ENCODE assay signal across 14 cellular contexts in genomic region chr5:122076023-122076422, GRCh38. TPM values are rescaled to one million over a fixed set of nuclear protein-coding genes. Genes with fewer than 3 reads are reported as not detected.
DNase-seq lines count a peak whose midpoint lies in the region; ATAC-seq, FAIRE-seq and TF ChIP-seq lines count a peak whose summit lies in the region.
"Had no signal": no experiment of that assay in that cellular context is flagged by ENCODE, and none has a peak within 500 bp of the region (broad histone marks: within the 10 kb centered on the region; RNA-seq: fewer than 3 reads in every experiment).

No MANE protein-coding gene starts in this region.

- H3K9me3 Mint-ChIP-seq in neural crest cell, result no peaks in the 10 kb centered on the region
- H3K9me3 Mint-ChIP-seq: CD8-positive, alpha-beta T cell; dendritic cell treated with granulocyte-macrophage colony-stimulating factor and Interleukin-4, amounts not matched to agents 40 ng/mL and 50 ng/mL, for 4 days; T-helper 1 cell treated with Interleukin-12 subunit alpha and Interleukin-12 subunit beta and Interleukin-4 antibody, amounts not matched to agents 30 μg/mL and 1 μg/mL, for 36 hours had no signal

- H3K9me1 ChIP-seq in endothelial cell of umbilical vein (replicated peaks; ENCODE audit: control insufficient read depth, extremely low read depth, insufficient read depth, low read length), result no peaks in the 10 kb centered on the region

- BruUV-seq in endothelial cell of umbilical vein (replicated peaks; lab: Mats Ljungman, UMichigan), result no TSS peak

- H3K4me1 ChIP-seq in endothelial cell of umbilical vein (ENCODE audit: control insufficient read depth, extremely low read depth, insufficient read depth, low read length) (peaks cover 40% of the 10 kb centered on the region), esophagus squamous epithelium (peaks cover 0 to 36% (median 6%) of the 10 kb centered on the region in 3 donors)

- H3K27ac ChIP-seq in endothelial cell of umbilical vein (ENCODE audit: insufficient read depth, low read depth, low read length) (peak overlapping the region; percentile 48), esophagus squamous epithelium (peak overlapping the region in 2 of 4 donors; percentile 42 to 80)

- H3K36me3 ChIP-seq in endothelial cell of umbilical vein (ENCODE audit: control insufficient read depth in 2 of 2, extremely low read depth in 1 of 2, insufficient read depth in 2 of 2, low read length in 2 of 2) (peaks cover 2 to 8% of the 10 kb centered on the region in 2 experiments), esophagus squamous epithelium (peaks cover 0 to 17% (median 0%) of the 10 kb centered on the region in 3 donors)

- H3K27me3 Mint-ChIP-seq in neural crest cell (ENCODE audit: low read depth), result peaks cover 42% of the 10 kb centered on the region

- DNase-seq in AG08396 (ENCODE audit: low spot score) (peak; percentile 27), M059J (ENCODE audit: low read depth) (peak; percentile 34), endothelial cell of umbilical vein (ENCODE audit: low read depth, low spot score) (peak; percentile 66), neural crest cell (ENCODE audit: low read depth, low spot score) (no peak), left colon (no peak), esophagus squamous epithelium (lab: John Stamatoyannopoulos, UW) (no peak), NCI-H82 (lab: John Stamatoyannopoulos, UW) (no peak), T-helper 1 cell (no peak)

- TF ChIP-seq CTCF in endothelial cell of umbilical vein (IDR thresholded peaks at IDR 0.05; ENCODE audit: extremely low read depth in 1 of 2, insufficient read depth in 1 of 2, low read depth in 1 of 2, low read length in 2 of 2) (peak in 1 of 2 donors; percentile 4), neural crest cell (conservative IDR thresholded peaks at IDR 0.05) (no peak), esophagus squamous epithelium (IDR thresholded peaks at IDR 0.05) (no peak)

- WGBS in esophagus squamous epithelium, 2 donors, result 13 to 14% methylated on average over 1 of the region's 1 CpG

- H3K4me1 Mint-ChIP-seq in neural crest cell, result peaks cover 23% of the 10 kb centered on the region

- H3K9me3 ChIP-seq in endothelial cell of umbilical vein (replicated peaks; ENCODE audit: control insufficient read depth, insufficient read depth, low read length), result no peaks in the 10 kb centered on the region
- H3K9me3 ChIP-seq in esophagus squamous epithelium, result no peaks in the 10 kb centered on the region

- no peaks in the 10 kb centered on the region for H4K20me1 ChIP-seq in endothelial cell of umbilical vein (replicated peaks; ENCODE audit: control insufficient read depth, extremely low read depth, insufficient read depth, low read length)

- peak overlapping the region; percentile 1 to 68 (median 67) for H3K4me3 ChIP-seq in endothelial cell of umbilical vein (replicated peaks in 1 of 3; ENCODE audit: insufficient read depth in 1 of 3, low read depth in 1 of 3, low read length in 3 of 3)
- peak overlapping the region in 2 of 4 donors; percentile 57 to 74 for H3K4me3 ChIP-seq in esophagus squamous epithelium

- FAIRE-seq in endothelial cell of umbilical vein (lab: Jason Lieb, UNC), result peak; percentile 64
- FAIRE-seq: GM12878, islet of Langerhans, small intestine had no signal

- H2AFZ ChIP-seq in endothelial cell of umbilical vein (ENCODE audit: low read depth, low read length), result no peak overlapping the region

- no peak for ATAC-seq in left colon
- ATAC-seq: CD8-positive, alpha-beta T cell had no signal

- intact Hi-C loops in endothelial cell of umbilical vein (cut with micrococcal nuclease), result loop anchor here (1.0 to 10.0 kb wide), 11 partner anchors 25 to 1611 kb away; partner anchors contain the start of genes PRR16 and SNCAIP
- intact Hi-C loops in left colon (cut with DNase I, micrococcal nuclease), result loop anchor here in 1 of 2 donors (5.0 kb wide), 1 partner anchor 109 kb away; no protein-coding TSS in a partner anchor
- intact Hi-C loops in esophagus squamous epithelium (cut with DNase I), result no loop called here

- no peaks in the 10 kb centered on the region for H3K36me3 Mint-ChIP-seq in neural crest cell (ENCODE audit: low read depth)
- H3K36me3 Mint-ChIP-seq: CD8-positive, alpha-beta T cell had no signal

- dilution Hi-C loops in endothelial cell of umbilical vein (cut with MboI; ENCODE audit: extremely low pct_ligation_motif_present, low sequenced_read_pairs), result loop anchor here (25.0 kb wide), 1 partner anchor 111 kb away; no protein-coding TSS in a partner anchor

- no peaks in the 10 kb centered on the region for H3K27me3 ChIP-seq in endothelial cell of umbilical vein (ENCODE audit: control insufficient read depth in 2 of 2, insufficient read depth in 2 of 2, low read length in 2 of 2)
- H3K27me3 ChIP-seq in esophagus squamous epithelium, result peaks cover 0 to 20% (median 0%) of the 10 kb centered on the region in 4 donors

- peak overlapping the region; percentile 91 for H3K4me2 ChIP-seq in endothelial cell of umbilical vein (ENCODE audit: insufficient read depth, low read length)

- TF ChIP-seq POLR2A in endothelial cell of umbilical vein (IDR thresholded peaks at IDR 0.05; ENCODE audit: low read depth, low read length), result no peak
- no peak for TF ChIP-seq POLR2A in esophagus squamous epithelium (IDR thresholded peaks at IDR 0.05)

- H3K27ac Mint-ChIP-seq in neural crest cell (ENCODE audit: unreplicated experiment), result no peak overlapping the region
- H3K27ac Mint-ChIP-seq: CD8-positive, alpha-beta T cell; dendritic cell treated with granulocyte-macrophage colony-stimulating factor and Interleukin-4, amounts not matched to agents 40 ng/mL and 50 ng/mL, for 4 days; T-helper 1 cell treated with Interleukin-12 subunit alpha and Interleukin-12 subunit beta and Interleukin-4 antibody, amounts not matched to agents 30 μg/mL and 1 μg/mL, for 36 hours had no signal

- CTCF ChIA-PET in endothelial cell of umbilical vein (lab: Charles Lee), result interaction anchor here (0.6 to 4.9 kb wide), 48 partner anchors 9 to 1259 kb away, joined by 3 to 164 read pairs (median 6); partner anchors contain the start of gene SRFBP1

- H3K79me2 ChIP-seq in endothelial cell of umbilical vein (ENCODE audit: control insufficient read depth, insufficient read depth, low read length), result peaks cover 14% of the 10 kb centered on the region

- H3K9ac ChIP-seq in endothelial cell of umbilical vein (replicated peaks; ENCODE audit: extremely low read depth, insufficient read depth, low read length), result peak overlapping the region; percentile 53

- peak overlapping the region; percentile 85 for H3K4me3 Mint-ChIP-seq in neural crest cell
- H3K4me3 Mint-ChIP-seq: dendritic cell treated with granulocyte-macrophage colony-stimulating factor and Interleukin-4, amounts not matched to agents 40 ng/mL and 50 ng/mL, for 4 days had no signal

- POLR2A ChIA-PET in endothelial cell of umbilical vein (lab: Charles Lee), result interaction anchor here (1.4 to 2.6 kb wide), 2 partner anchors 107 to 109 kb away, joined by 3 to 16 read pairs; no protein-coding TSS in a partner anchor

TF ChIP-seq in endothelial cell of umbilical vein, 7 proteins besides CTCF, POLR2A, EP300 and RAD21:
- TF ChIP-seq EZH2 (IDR thresholded peaks at IDR 0.05; ENCODE audit: borderline replicate concordance, low read depth, low read length, severe bottlenecking), result no peak
- no peak for TF ChIP-seq FOS (IDR thresholded peaks at IDR 0.05; ENCODE audit: borderline replicate concordance, insufficient read depth, low read length)
- no peak for TF ChIP-seq JUN (IDR thresholded peaks at IDR 0.05; ENCODE audit: borderline replicate concordance, insufficient read depth, insufficient read length, low read depth)
- TF ChIP-seq POLR2AphosphoS5 (IDR thresholded peaks at IDR 0.05; ENCODE audit: insufficient read depth, low read depth, low read length), result no peak

RNA-seq across cellular contexts. Expression of gene LOX, which starts 2.0 kb away (rescaled TPM):
- total RNA-seq in M059J (2014; rRNA removed; shearing (Covaris generic)), result 20.9 and 37.7 TPM in 2 replicates
- total RNA-seq in endothelial cell of umbilical vein (69.7 and 79.1 TPM in 2 replicates), neural crest cell (1.2 and 1.4 TPM in 2 replicates), left colon (1 to 10 TPM; 2.4 to 7.5 TPM), esophagus squamous epithelium (1 to 10 TPM; 1.4 to 9.9 (median 6.6) TPM)
- polyA plus RNA-seq in endothelial cell of umbilical vein, result 39.0 and 43.5 TPM in 2 replicates
- 24.0 and 28.2 TPM in 2 replicates for polyA plus RNA-seq in endothelial cell of umbilical vein (2011; cell fraction: cytosol; rRNA removed)
- 23.8 and 25.5 TPM in 2 replicates for polyA plus RNA-seq in endothelial cell of umbilical vein (2011; cell fraction: nucleus; rRNA removed)
- 69.0 and 85.9 TPM in 2 replicates for polyA plus RNA-seq in endothelial cell of umbilical vein (2012)
- polyA minus RNA-seq in endothelial cell of umbilical vein, result 50.7 and 58.4 TPM in 2 replicates
- polyA minus RNA-seq in endothelial cell of umbilical vein (2011; cell fraction: cytosol; rRNA and poly(A)+ RNA removed), result 16.8 TPM
- 21.1 and 28.6 TPM in 2 replicates for polyA minus RNA-seq in endothelial cell of umbilical vein (2011; cell fraction: nucleus; rRNA and poly(A)+ RNA removed)
- total RNA-seq: CD8-positive, alpha-beta T cell had no signal

RNA-seq across cellular contexts. Expression of gene ZNF474, which starts 53.3 kb away (rescaled TPM):
- total RNA-seq in M059J (2014; rRNA removed; shearing (Covaris generic)), result not detected in 2 replicates
- total RNA-seq in endothelial cell of umbilical vein, result 0.16 TPM in 1 of 2 replicates, not detected in the other
- polyA plus RNA-seq in endothelial cell of umbilical vein, result 0.03 TPM in 2 replicates
- polyA plus RNA-seq in endothelial cell of umbilical vein (2011; cell fraction: cytosol; rRNA removed), result 0.03 and 0.04 TPM in 2 replicates
- polyA plus RNA-seq in endothelial cell of umbilical vein (2011; cell fraction: nucleus; rRNA removed), result 0.24 and 0.38 TPM in 2 replicates
- not detected in 2 replicates for polyA plus RNA-seq in endothelial cell of umbilical vein (2012)
- polyA minus RNA-seq in endothelial cell of umbilical vein, result not detected in 2 replicates
- polyA minus RNA-seq in endothelial cell of umbilical vein (2011; cell fraction: cytosol; rRNA and poly(A)+ RNA removed), result not detected
- 0.29 and 0.63 TPM in 2 replicates for polyA minus RNA-seq in endothelial cell of umbilical vein (2011; cell fraction: nucleus; rRNA and poly(A)+ RNA removed)
- 0.30 and 0.47 TPM in 2 replicates for total RNA-seq in neural crest cell
- total RNA-seq in left colon, result not detected
- under 1 TPM in 2 of 4 donors, not detected in 2; 0.18 to 0.57 TPM for total RNA-seq in esophagus squamous epithelium
- total RNA-seq: CD8-positive, alpha-beta T cell had no signal

Comparison
In these comparisons a context has a peak if more than half of its experiments do, and no peak if none do; other contexts are left out.
1. DNase-seq: peak in AG08396 (single experiment), M059J (single experiment) and endothelial cell of umbilical vein (single experiment); none in neural crest cell (single experiment), left colon (0 of 2), esophagus squamous epithelium (single experiment), NCI-H82 (single experiment) and T-helper 1 cell (0 of 5).